ENCODE assay signal across 1 cellular context in genomic region chr20:49216991-49217578, GRCh38.
TF ChIP-seq lines count a peak whose summit lies in the region.

No MANE protein-coding gene starts in this region.

TF ChIP-seq in HepG2, 621 proteins besides CTCF, POLR2A, EP300 and RAD21 (continued from another document and continues in another):
- TF ChIP-seq ZNF503 (CRISPR knock-in tag; IDR thresholded peaks at IDR 0.05) (no peak), SMAD3 (CRISPR knock-in tag; IDR thresholded peaks at IDR 0.05) (peak; percentile 51; the same call in 1 of the 2 replicates), ZNF879 (CRISPR knock-in tag; IDR thresholded peaks at IDR 0.05) (no peak), ZFAT (CRISPR knock-in tag; conservative IDR thresholded peaks at IDR 0.05) (no peak), ZNF629 (CRISPR knock-in tag; conservative IDR thresholded peaks at IDR 0.05) (no peak), ZC3H4 (CRISPR knock-in tag; IDR thresholded peaks at IDR 0.05; ENCODE audit: borderline replicate concordance) (no peak), ZXDC (CRISPR knock-in tag; IDR thresholded peaks at IDR 0.05) (no peak), ZNF460 (CRISPR knock-in tag; IDR thresholded peaks at IDR 0.05; ENCODE audit: borderline replicate concordance) (no peak), ZNF33B (CRISPR knock-in tag; IDR thresholded peaks at IDR 0.05) (no peak), MTF1 (CRISPR knock-in tag; IDR thresholded peaks at IDR 0.05) (no peak), ZKSCAN5 (CRISPR knock-in tag; IDR thresholded peaks at IDR 0.05) (no peak), ZNF383 (CRISPR knock-in tag; IDR thresholded peaks at IDR 0.05; ENCODE audit: borderline replicate concordance) (no peak), RNF219 (CRISPR knock-in tag; IDR thresholded peaks at IDR 0.05) (no peak), CSRNP2 (CRISPR knock-in tag; conservative IDR thresholded peaks at IDR 0.05; ENCODE audit: low read depth) (no peak), SNAPC4 (CRISPR knock-in tag; IDR thresholded peaks at IDR 0.05) (no peak), ARID4A (CRISPR knock-in tag; IDR thresholded peaks at IDR 0.05; ENCODE audit: borderline replicate concordance) (peak; percentile 48; the same call in 1 of the 2 replicates), POLR2AphosphoS2 (IDR thresholded peaks at IDR 0.05; ENCODE audit: low read depth, low read length) (no peak), RORA (CRISPR knock-in tag; IDR thresholded peaks at IDR 0.05) (no peak), SNRNP70 (IDR thresholded peaks at IDR 0.05; ENCODE audit: low read depth, low read length) (no peak), CCAR2 (optimal IDR thresholded peaks at IDR 0.05; ENCODE audit: low read depth, low read length) (peak; percentile 68), ZBTB43 (CRISPR knock-in tag; conservative IDR thresholded peaks at IDR 0.05) (no peak), KDM1A (CRISPR knock-in tag; IDR thresholded peaks at IDR 0.05) (peak; percentile 62; the same call in 1 of the 2 replicates), ZNF260 (CRISPR knock-in tag; IDR thresholded peaks at IDR 0.05; ENCODE audit: borderline replicate concordance, low read depth) (no peak), ZNF619 (CRISPR knock-in tag; IDR thresholded peaks at IDR 0.05) (peak; percentile 55; the same call in 1 of the 2 replicates), ZNF710 (CRISPR knock-in tag; IDR thresholded peaks at IDR 0.05; ENCODE audit: borderline replicate concordance) (no peak), ZNF772 (CRISPR knock-in tag; IDR thresholded peaks at IDR 0.05) (no peak), ZFP1 (CRISPR knock-in tag; IDR thresholded peaks at IDR 0.05) (peak; percentile 94; the same call in 1 of the 2 replicates), PRDM10 (CRISPR knock-in tag; IDR thresholded peaks at IDR 0.05; ENCODE audit: low read depth) (peak; percentile 59; the same call in 1 of the 2 replicates), IRF2 (CRISPR knock-in tag; IDR thresholded peaks at IDR 0.05) (peak; percentile 84)
